Comparison of ENCODE assay signal across 1 cellular context in the genomic region with DNA sequence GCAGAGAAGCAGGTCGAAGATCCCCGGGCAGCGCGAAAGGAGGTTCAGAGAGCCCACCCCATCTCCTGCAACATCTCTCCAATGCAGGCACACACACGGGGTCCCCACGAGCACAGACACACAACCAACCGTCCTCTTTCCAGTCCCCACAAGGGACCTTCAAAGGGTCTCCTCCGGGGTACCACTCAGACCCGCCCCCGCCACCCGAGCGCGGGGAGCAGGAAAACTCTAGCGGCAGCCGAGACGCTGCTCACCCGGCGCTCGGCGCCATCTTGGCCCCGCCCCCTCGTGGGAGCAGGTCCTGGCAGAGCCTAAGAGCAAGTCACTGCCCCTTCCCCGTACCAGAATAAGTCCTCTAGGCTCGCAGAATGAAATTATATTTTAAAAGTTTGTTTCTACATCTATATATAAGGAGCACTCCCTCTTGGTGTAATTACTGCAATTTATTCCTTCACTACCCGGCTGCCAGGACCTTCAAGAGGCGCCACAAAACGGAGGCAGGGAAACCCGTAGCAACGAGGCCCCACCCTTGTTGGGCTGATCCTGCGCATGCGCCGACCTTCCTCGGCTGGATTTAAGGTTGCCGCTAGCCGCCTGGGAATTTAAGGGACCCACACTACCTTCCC.
TF ChIP-seq lines count a peak whose summit lies in the region.

A gene with protein sequence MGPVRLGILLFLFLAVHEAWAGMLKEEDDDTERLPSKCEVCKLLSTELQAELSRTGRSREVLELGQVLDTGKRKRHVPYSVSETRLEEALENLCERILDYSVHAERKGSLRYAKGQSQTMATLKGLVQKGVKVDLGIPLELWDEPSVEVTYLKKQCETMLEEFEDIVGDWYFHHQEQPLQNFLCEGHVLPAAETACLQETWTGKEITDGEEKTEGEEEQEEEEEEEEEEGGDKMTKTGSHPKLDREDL (plus strand): TSS at position 560 of the 626 bp plus-strand sequence. CDS start 111 bp downstream, outside the sequence.
A gene (minus strand): TSS at position 284 of the 626 bp plus-strand sequence. CDS start 5,149 bp downstream, outside the sequence.

TF ChIP-seq in HepG2, 621 proteins besides CTCF, POLR2A, EP300 and RAD21 (continued from another document and continues in another):
- TF ChIP-seq, protein P1, sequence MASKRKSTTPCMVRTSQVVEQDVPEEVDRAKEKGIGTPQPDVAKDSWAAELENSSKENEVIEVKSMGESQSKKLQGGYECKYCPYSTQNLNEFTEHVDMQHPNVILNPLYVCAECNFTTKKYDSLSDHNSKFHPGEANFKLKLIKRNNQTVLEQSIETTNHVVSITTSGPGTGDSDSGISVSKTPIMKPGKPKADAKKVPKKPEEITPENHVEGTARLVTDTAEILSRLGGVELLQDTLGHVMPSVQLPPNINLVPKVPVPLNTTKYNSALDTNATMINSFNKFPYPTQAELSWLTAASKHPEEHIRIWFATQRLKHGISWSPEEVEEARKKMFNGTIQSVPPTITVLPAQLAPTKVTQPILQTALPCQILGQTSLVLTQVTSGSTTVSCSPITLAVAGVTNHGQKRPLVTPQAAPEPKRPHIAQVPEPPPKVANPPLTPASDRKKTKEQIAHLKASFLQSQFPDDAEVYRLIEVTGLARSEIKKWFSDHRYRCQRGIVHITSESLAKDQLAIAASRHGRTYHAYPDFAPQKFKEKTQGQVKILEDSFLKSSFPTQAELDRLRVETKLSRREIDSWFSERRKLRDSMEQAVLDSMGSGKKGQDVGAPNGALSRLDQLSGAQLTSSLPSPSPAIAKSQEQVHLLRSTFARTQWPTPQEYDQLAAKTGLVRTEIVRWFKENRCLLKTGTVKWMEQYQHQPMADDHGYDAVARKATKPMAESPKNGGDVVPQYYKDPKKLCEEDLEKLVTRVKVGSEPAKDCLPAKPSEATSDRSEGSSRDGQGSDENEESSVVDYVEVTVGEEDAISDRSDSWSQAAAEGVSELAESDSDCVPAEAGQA (IDR thresholded peaks at IDR 0.05; ENCODE audit: low read depth), result 0 out of 2 replicates have a peak, but pooled peaks have one; percentile 13
- TF ChIP-seq, protein P1 (CRISPR knock-in tag; IDR thresholded peaks at IDR 0.05; ENCODE audit: borderline replicate concordance), result peak; percentile 74; the same call in 1 of the 2 replicates
- peak; percentile 37; the same call in 1 of the 2 replicates for TF ChIP-seq FOSL2 (CRISPR knock-in tag; IDR thresholded peaks at IDR 0.05)
- no peak for TF ChIP-seq JUNB (CRISPR knock-in tag; IDR thresholded peaks at IDR 0.05; ENCODE audit: borderline replicate concordance)
- no peak for TF ChIP-seq ZNF569 (CRISPR knock-in tag; IDR thresholded peaks at IDR 0.05; ENCODE audit: borderline replicate concordance)
- TF ChIP-seq, protein P2, sequence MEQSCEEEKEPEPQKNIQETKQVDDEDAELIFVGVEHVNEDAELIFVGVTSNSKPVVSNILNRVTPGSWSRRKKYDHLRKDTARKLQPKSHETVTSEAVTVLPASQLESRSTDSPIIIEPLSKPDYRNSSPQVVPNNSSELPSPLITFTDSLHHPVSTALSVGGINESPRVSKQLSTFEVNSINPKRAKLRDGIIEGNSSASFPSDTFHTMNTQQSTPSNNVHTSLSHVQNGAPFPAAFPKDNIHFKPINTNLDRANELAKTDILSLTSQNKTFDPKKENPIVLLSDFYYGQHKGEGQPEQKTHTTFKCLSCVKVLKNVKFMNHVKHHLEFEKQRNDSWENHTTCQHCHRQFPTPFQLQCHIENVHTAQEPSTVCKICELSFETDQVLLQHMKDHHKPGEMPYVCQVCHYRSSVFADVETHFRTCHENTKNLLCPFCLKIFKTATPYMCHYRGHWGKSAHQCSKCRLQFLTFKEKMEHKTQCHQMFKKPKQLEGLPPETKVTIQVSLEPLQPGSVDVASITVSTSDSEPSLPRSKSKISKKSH (CRISPR knock-in tag; IDR thresholded peaks at IDR 0.05; ENCODE audit: borderline replicate concordance), result no peak
- TF ChIP-seq ZNF143 (CRISPR knock-in tag; IDR thresholded peaks at IDR 0.05), result no peak
- TF ChIP-seq, protein P3, sequence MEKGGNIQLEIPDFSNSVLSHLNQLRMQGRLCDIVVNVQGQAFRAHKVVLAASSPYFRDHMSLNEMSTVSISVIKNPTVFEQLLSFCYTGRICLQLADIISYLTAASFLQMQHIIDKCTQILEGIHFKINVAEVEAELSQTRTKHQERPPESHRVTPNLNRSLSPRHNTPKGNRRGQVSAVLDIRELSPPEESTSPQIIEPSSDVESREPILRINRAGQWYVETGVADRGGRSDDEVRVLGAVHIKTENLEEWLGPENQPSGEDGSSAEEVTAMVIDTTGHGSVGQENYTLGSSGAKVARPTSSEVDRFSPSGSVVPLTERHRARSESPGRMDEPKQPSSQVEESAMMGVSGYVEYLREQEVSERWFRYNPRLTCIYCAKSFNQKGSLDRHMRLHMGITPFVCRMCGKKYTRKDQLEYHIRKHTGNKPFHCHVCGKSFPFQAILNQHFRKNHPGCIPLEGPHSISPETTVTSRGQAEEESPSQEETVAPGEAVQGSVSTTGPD (CRISPR knock-in tag; IDR thresholded peaks at IDR 0.05), result no peak
- TF ChIP-seq, protein P4, sequence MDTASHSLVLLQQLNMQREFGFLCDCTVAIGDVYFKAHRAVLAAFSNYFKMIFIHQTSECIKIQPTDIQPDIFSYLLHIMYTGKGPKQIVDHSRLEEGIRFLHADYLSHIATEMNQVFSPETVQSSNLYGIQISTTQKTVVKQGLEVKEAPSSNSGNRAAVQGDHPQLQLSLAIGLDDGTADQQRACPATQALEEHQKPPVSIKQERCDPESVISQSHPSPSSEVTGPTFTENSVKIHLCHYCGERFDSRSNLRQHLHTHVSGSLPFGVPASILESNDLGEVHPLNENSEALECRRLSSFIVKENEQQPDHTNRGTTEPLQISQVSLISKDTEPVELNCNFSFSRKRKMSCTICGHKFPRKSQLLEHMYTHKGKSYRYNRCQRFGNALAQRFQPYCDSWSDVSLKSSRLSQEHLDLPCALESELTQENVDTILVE (CRISPR knock-in tag; IDR thresholded peaks at IDR 0.05), result peak; percentile 66
- TF ChIP-seq ZFP37 (CRISPR knock-in tag; IDR thresholded peaks at IDR 0.05; ENCODE audit: borderline replicate concordance), result peak; percentile 39; the same call in 1 of the 2 replicates
- TF ChIP-seq YY1 (IDR thresholded peaks at IDR 0.05; ENCODE audit: insufficient read depth, insufficient replicate concordance, low read depth, low read length), result peak; percentile 98
- no peak for TF ChIP-seq CHCHD3 (CRISPR knock-in tag; IDR thresholded peaks at IDR 0.05)
- TF ChIP-seq, protein P5, sequence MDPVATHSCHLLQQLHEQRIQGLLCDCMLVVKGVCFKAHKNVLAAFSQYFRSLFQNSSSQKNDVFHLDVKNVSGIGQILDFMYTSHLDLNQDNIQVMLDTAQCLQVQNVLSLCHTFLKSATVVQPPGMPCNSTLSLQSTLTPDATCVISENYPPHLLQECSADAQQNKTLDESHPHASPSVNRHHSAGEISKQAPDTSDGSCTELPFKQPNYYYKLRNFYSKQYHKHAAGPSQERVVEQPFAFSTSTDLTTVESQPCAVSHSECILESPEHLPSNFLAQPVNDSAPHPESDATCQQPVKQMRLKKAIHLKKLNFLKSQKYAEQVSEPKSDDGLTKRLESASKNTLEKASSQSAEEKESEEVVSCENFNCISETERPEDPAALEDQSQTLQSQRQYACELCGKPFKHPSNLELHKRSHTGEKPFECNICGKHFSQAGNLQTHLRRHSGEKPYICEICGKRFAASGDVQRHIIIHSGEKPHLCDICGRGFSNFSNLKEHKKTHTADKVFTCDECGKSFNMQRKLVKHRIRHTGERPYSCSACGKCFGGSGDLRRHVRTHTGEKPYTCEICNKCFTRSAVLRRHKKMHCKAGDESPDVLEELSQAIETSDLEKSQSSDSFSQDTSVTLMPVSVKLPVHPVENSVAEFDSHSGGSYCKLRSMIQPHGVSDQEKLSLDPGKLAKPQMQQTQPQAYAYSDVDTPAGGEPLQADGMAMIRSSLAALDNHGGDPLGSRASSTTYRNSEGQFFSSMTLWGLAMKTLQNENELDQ (CRISPR knock-in tag; IDR thresholded peaks at IDR 0.05; ENCODE audit: borderline replicate concordance), result no peak
- TF ChIP-seq ZNF773 (CRISPR knock-in tag; IDR thresholded peaks at IDR 0.05; ENCODE audit: borderline replicate concordance), result peak; percentile 63; the same call in 1 of the 2 replicates
- TF ChIP-seq, protein P6, sequence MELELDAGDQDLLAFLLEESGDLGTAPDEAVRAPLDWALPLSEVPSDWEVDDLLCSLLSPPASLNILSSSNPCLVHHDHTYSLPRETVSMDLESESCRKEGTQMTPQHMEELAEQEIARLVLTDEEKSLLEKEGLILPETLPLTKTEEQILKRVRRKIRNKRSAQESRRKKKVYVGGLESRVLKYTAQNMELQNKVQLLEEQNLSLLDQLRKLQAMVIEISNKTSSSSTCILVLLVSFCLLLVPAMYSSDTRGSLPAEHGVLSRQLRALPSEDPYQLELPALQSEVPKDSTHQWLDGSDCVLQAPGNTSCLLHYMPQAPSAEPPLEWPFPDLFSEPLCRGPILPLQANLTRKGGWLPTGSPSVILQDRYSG (CRISPR knock-in tag; IDR thresholded peaks at IDR 0.05), result peak; percentile 72
- TF ChIP-seq ZNF605 (CRISPR knock-in tag; IDR thresholded peaks at IDR 0.05), result 0 out of 2 replicates have a peak, but pooled peaks have one; percentile 16
- TF ChIP-seq EEA1 (CRISPR knock-in tag; IDR thresholded peaks at IDR 0.05; ENCODE audit: borderline replicate concordance), result peak; percentile 77; the same call in 1 of the 2 replicates
- TF ChIP-seq ZNF781 (CRISPR knock-in tag; IDR thresholded peaks at IDR 0.05; ENCODE audit: borderline replicate concordance, not compliant biosample characterization), result no peak
- no peak for TF ChIP-seq LCORL (IDR thresholded peaks at IDR 0.05)
- no peak for TF ChIP-seq LCORL (CRISPR knock-in tag; IDR thresholded peaks at IDR 0.05)
- TF ChIP-seq, protein P7, sequence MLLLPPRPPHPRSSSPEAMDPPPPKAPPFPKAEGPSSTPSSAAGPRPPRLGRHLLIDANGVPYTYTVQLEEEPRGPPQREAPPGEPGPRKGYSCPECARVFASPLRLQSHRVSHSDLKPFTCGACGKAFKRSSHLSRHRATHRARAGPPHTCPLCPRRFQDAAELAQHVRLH (CRISPR knock-in tag; IDR thresholded peaks at IDR 0.05; ENCODE audit: borderline replicate concordance, low read depth), result peak; percentile 51; the same call in 1 of the 2 replicates
- no peak for TF ChIP-seq SMARCE1 (IDR thresholded peaks at IDR 0.05; ENCODE audit: borderline replicate concordance)
- TF ChIP-seq EHMT2 (IDR thresholded peaks at IDR 0.05; ENCODE audit: borderline replicate concordance, low read depth, low read length), result no peak
- TF ChIP-seq, protein P8, sequence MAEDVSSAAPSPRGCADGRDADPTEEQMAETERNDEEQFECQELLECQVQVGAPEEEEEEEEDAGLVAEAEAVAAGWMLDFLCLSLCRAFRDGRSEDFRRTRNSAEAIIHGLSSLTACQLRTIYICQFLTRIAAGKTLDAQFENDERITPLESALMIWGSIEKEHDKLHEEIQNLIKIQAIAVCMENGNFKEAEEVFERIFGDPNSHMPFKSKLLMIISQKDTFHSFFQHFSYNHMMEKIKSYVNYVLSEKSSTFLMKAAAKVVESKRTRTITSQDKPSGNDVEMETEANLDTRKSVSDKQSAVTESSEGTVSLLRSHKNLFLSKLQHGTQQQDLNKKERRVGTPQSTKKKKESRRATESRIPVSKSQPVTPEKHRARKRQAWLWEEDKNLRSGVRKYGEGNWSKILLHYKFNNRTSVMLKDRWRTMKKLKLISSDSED (CRISPR knock-in tag; IDR thresholded peaks at IDR 0.05), result 0 out of 2 replicates have a peak, but pooled peaks have one; percentile 21
- no peak for TF ChIP-seq SRSF4 (IDR thresholded peaks at IDR 0.05; ENCODE audit: low read depth, low read length, poor library complexity, severe bottlenecking)
- TF ChIP-seq ZNF761 (CRISPR knock-in tag; conservative IDR thresholded peaks at IDR 0.05), result no peak
- peak; percentile 28; the same call in 1 of the 2 replicates for TF ChIP-seq ZNF607 (CRISPR knock-in tag; IDR thresholded peaks at IDR 0.05; ENCODE audit: borderline replicate concordance)
- TF ChIP-seq, protein P9, sequence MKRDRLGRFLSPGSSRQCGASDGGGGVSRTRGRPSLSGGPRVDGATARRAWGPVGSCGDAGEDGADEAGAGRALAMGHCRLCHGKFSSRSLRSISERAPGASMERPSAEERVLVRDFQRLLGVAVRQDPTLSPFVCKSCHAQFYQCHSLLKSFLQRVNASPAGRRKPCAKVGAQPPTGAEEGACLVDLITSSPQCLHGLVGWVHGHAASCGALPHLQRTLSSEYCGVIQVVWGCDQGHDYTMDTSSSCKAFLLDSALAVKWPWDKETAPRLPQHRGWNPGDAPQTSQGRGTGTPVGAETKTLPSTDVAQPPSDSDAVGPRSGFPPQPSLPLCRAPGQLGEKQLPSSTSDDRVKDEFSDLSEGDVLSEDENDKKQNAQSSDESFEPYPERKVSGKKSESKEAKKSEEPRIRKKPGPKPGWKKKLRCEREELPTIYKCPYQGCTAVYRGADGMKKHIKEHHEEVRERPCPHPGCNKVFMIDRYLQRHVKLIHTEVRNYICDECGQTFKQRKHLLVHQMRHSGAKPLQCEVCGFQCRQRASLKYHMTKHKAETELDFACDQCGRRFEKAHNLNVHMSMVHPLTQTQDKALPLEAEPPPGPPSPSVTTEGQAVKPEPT (CRISPR knock-in tag; IDR thresholded peaks at IDR 0.05; ENCODE audit: low read depth), result peak; percentile 100
- no peak for TF ChIP-seq ZNF17 (CRISPR knock-in tag; IDR thresholded peaks at IDR 0.05)
- no peak for TF ChIP-seq MED8 (CRISPR knock-in tag; IDR thresholded peaks at IDR 0.05; ENCODE audit: insufficient replicate concordance)
- no peak for TF ChIP-seq JUND (CRISPR knock-in tag; IDR thresholded peaks at IDR 0.05)
- TF ChIP-seq ZNF616 (CRISPR knock-in tag; IDR thresholded peaks at IDR 0.05; ENCODE audit: low read depth), result no peak
- no peak for TF ChIP-seq ZNF382 (CRISPR knock-in tag; IDR thresholded peaks at IDR 0.05; ENCODE audit: borderline replicate concordance)
